In genomic region chr5:154708845-154709244, GRCh38 we compare ENCODE assay signal across 21 cellular contexts. TPM values are rescaled to one million over a fixed set of nuclear protein-coding genes. Genes with fewer than 3 reads are reported as not detected.
DNase-seq lines count a peak whose midpoint lies in the region; ATAC-seq and TF ChIP-seq lines count a peak whose summit lies in the region.
"Had no signal": no experiment of that assay in that cellular context is flagged by ENCODE, and none has a peak within 500 bp of the region (broad histone marks: within the 10 kb centered on the region; RNA-seq: fewer than 3 reads in every experiment).

No MANE protein-coding gene starts in this region.

- no peaks in the 10 kb centered on the region for H3K36me3 Mint-ChIP-seq in activated T-helper 1 cell treated with anti-CD3 and anti-CD28 coated beads, Interleukin-12 subunit alpha, Interleukin-12 subunit beta, Interleukin-2, Interleukin-4 antibody, amounts not matched to agents 30 ng/mL and 10 ng/mL and 1 ng/mL, durations not matched to agents 14 hours and 24 hours and 36 hours (ENCODE audit: low read depth)
- H3K36me3 Mint-ChIP-seq: activated CD4-positive, alpha-beta memory T cell treated with anti-CD3 and anti-CD28 coated beads for 36 hours; activated naive CD8-positive, alpha-beta T cell treated with anti-CD3 and anti-CD28 coated beads for 36 hours; naive thymus-derived CD8-positive, alpha-beta T cell had no signal

- CTCF ChIA-PET in RWPE1 (lab: Yijun Ruan, JAX) = interaction anchor here (0.7 kb wide), 1 partner anchor 675 kb away, joined by 7 read pairs; no protein-coding TSS in a partner anchor

- H3K4me3 ChIP-seq in foreskin fibroblast (ENCODE audit: low read depth in 1 of 2, low read length in 2 of 2) (no peak overlapping the region), suprapubic skin (no peak overlapping the region), mesendoderm (ENCODE audit: low read length) (no peak overlapping the region)
- H3K4me3 ChIP-seq: lung, thyroid gland had no signal

- no peaks in the 10 kb centered on the region for H3K9me3 Mint-ChIP-seq in activated T-helper 1 cell treated with anti-CD3 and anti-CD28 coated beads, Interleukin-12 subunit alpha, Interleukin-12 subunit beta, Interleukin-2, Interleukin-4 antibody, amounts not matched to agents 30 ng/mL and 10 ng/mL and 1 ng/mL, durations not matched to agents 14 hours and 24 hours and 36 hours
- H3K9me3 Mint-ChIP-seq: activated CD4-positive, alpha-beta memory T cell treated with anti-CD3 and anti-CD28 coated beads for 36 hours; activated naive CD8-positive, alpha-beta T cell treated with anti-CD3 and anti-CD28 coated beads for 36 hours; activated T-cell treated with anti-CD3 and anti-CD28 coated beads, Interleukin-2, amount 50 U/mL, for 4 hours; dendritic cell treated with granulocyte-macrophage colony-stimulating factor and Interleukin-4, amounts not matched to agents 40 ng/mL and 50 ng/mL, for 4 days; H9; naive thymus-derived CD8-positive, alpha-beta T cell had no signal

- peak; percentile 27 for DNase-seq in HT1080 (ENCODE audit: low read depth)
- DNase-seq in RWPE1 (ENCODE audit: low spot score) = peak; percentile 49
- DNase-seq in foreskin fibroblast = peak; percentile 66 to 75
- DNase-seq in suprapubic skin (ENCODE audit: low spot score in 2 of 2) = no peak
- DNase-seq in activated T-helper 1 cell treated with anti-CD3 and anti-CD28 coated beads, Interleukin-12 subunit alpha, Interleukin-12 subunit beta, Interleukin-2, Interleukin-4 antibody, amounts not matched to agents 30 ng/mL and 10 ng/mL and 1 ng/mL, durations not matched to agents 14 hours and 24 hours and 36 hours (ENCODE audit: low spot score) = no peak
- no peak for DNase-seq in mesendoderm
- DNase-seq: activated CD4-positive, alpha-beta memory T cell treated with anti-CD3 and anti-CD28 coated beads for 36 hours; activated naive CD8-positive, alpha-beta T cell treated with anti-CD3 and anti-CD28 coated beads for 36 hours; activated T-cell treated with anti-CD3 and anti-CD28 coated beads, Interleukin-2, amount 50 U/mL, for 4 hours; brain microvascular endothelial cell; H9; MM.1S; naive thymus-derived CD8-positive, alpha-beta T cell; NCI-H2029 treated with DMSO at 0.1 percent for 48 hours; NCI-H524 treated with DMSO at 0.1 percent for 48 hours; thyroid gland had no signal

- no peaks in the 10 kb centered on the region for H3K27me3 ChIP-seq in suprapubic skin
- no peaks in the 10 kb centered on the region for H3K27me3 ChIP-seq in mesendoderm (ENCODE audit: insufficient read depth, low read length, poor library complexity)
- H3K27me3 ChIP-seq: brain microvascular endothelial cell, thyroid gland had no signal

- H3K27ac ChIP-seq in RWPE1 (no peak overlapping the region), suprapubic skin (peak overlapping the region; percentile 39), mesendoderm (ENCODE audit: low read depth, low read length) (no peak overlapping the region)
- H3K27ac ChIP-seq: brain microvascular endothelial cell, thyroid gland had no signal

- H3K27ac Mint-ChIP-seq in activated T-helper 1 cell treated with anti-CD3 and anti-CD28 coated beads, Interleukin-12 subunit alpha, Interleukin-12 subunit beta, Interleukin-2, Interleukin-4 antibody, amounts not matched to agents 30 ng/mL and 10 ng/mL and 1 ng/mL, durations not matched to agents 14 hours and 24 hours and 36 hours = no peak overlapping the region
- H3K27ac Mint-ChIP-seq: activated CD4-positive, alpha-beta memory T cell treated with anti-CD3 and anti-CD28 coated beads for 36 hours; activated naive CD8-positive, alpha-beta T cell treated with anti-CD3 and anti-CD28 coated beads for 36 hours; B cell; dendritic cell treated with granulocyte-macrophage colony-stimulating factor and Interleukin-4, amounts not matched to agents 40 ng/mL and 50 ng/mL, for 4 days had no signal

- H3K36me3 ChIP-seq in suprapubic skin = no peaks in the 10 kb centered on the region
- no peaks in the 10 kb centered on the region for H3K36me3 ChIP-seq in mesendoderm (ENCODE audit: control insufficient read depth, insufficient read depth, low read length)
- H3K36me3 ChIP-seq: brain microvascular endothelial cell, thyroid gland had no signal

- no peak overlapping the region for H2BK120ac ChIP-seq in mesendoderm (ENCODE audit: low read depth, low read length)

- H3K79me2 ChIP-seq in mesendoderm (ENCODE audit: control insufficient read depth, insufficient read depth, low read length) = no peaks in the 10 kb centered on the region

- no peak overlapping the region for H3K23ac ChIP-seq in mesendoderm (ENCODE audit: low read length)

- H3K9me3 ChIP-seq in suprapubic skin = no peaks in the 10 kb centered on the region
- H3K9me3 ChIP-seq: thyroid gland had no signal

- H3K9ac ChIP-seq in mesendoderm (ENCODE audit: low read length) = no peak overlapping the region

- no peak overlapping the region for H2AK5ac ChIP-seq in mesendoderm (ENCODE audit: low read length)

- peaks cover 7% of the 10 kb centered on the region for H3K27me3 Mint-ChIP-seq in activated T-helper 1 cell treated with anti-CD3 and anti-CD28 coated beads, Interleukin-12 subunit alpha, Interleukin-12 subunit beta, Interleukin-2, Interleukin-4 antibody, amounts not matched to agents 30 ng/mL and 10 ng/mL and 1 ng/mL, durations not matched to agents 14 hours and 24 hours and 36 hours (ENCODE audit: insufficient read depth)
- H3K27me3 Mint-ChIP-seq: activated CD4-positive, alpha-beta memory T cell treated with anti-CD3 and anti-CD28 coated beads for 36 hours; activated naive CD8-positive, alpha-beta T cell treated with anti-CD3 and anti-CD28 coated beads for 36 hours; B cell; dendritic cell treated with granulocyte-macrophage colony-stimulating factor and Interleukin-4, amounts not matched to agents 40 ng/mL and 50 ng/mL, for 4 days; naive thymus-derived CD8-positive, alpha-beta T cell had no signal

- H2BK15ac ChIP-seq in mesendoderm (replicated peaks; ENCODE audit: low read depth) = no peak overlapping the region

- no peak overlapping the region for H3K4me2 ChIP-seq in mesendoderm (ENCODE audit: low read length)

- H3K18ac ChIP-seq in mesendoderm (ENCODE audit: low read length) = no peak overlapping the region

- no peak overlapping the region for H3K56ac ChIP-seq in mesendoderm (ENCODE audit: low read length)

- 59% methylated on average over 5 of the region's 5 CpGs for WGBS in suprapubic skin
- WGBS in mesendoderm (ENCODE audit: extremely low coverage, insufficient coverage, low lambda C conversion rate) = no CpG with 5 or more reads among the region's 5 CpGs

- POLR2A ChIA-PET in RWPE1 (lab: Yijun Ruan, JAX; ENCODE audit: low non-redundant PET) = no interaction called here

- H3K79me1 ChIP-seq in mesendoderm (ENCODE audit: low read length) = no peaks in the 10 kb centered on the region

- ATAC-seq in GM21367 (IDR thresholded peaks at IDR 0.05; ENCODE audit: unreplicated experiment) (no peak), GM21390 (IDR thresholded peaks at IDR 0.05; ENCODE audit: unreplicated experiment) (no peak)
- ATAC-seq: activated T-cell treated with anti-CD3 and anti-CD28 coated beads, Interleukin-2, amount 50 U/mL, for 4 hours; naive thymus-derived CD8-positive, alpha-beta T cell had no signal

- H3K4me1 ChIP-seq in suprapubic skin (peaks cover 18% of the 10 kb centered on the region), mesendoderm (ENCODE audit: control insufficient read depth, low read depth, low read length) (peaks cover 7% of the 10 kb centered on the region)

- TF ChIP-seq POLR2A in suprapubic skin (IDR thresholded peaks at IDR 0.05) = no peak

- no peak overlapping the region for H3K4ac ChIP-seq in mesendoderm (ENCODE audit: low read depth, low read length)

- intact Hi-C loops in activated T-helper 1 cell treated with anti-CD3 and anti-CD28 coated beads, Interleukin-12 subunit alpha, Interleukin-12 subunit beta, Interleukin-2, Interleukin-4 antibody, amounts not matched to agents 30 ng/mL and 10 ng/mL and 1 ng/mL, durations not matched to agents 14 hours and 24 hours and 36 hours (cut with micrococcal nuclease) = no loop called here

- TF ChIP-seq EP300 in suprapubic skin (IDR thresholded peaks at IDR 0.05) = no peak

- no peak overlapping the region for H4K8ac ChIP-seq in mesendoderm (ENCODE audit: low read depth, low read length)

- H3K4me3 Mint-ChIP-seq in activated T-helper 1 cell treated with anti-CD3 and anti-CD28 coated beads, Interleukin-12 subunit alpha, Interleukin-12 subunit beta, Interleukin-2, Interleukin-4 antibody, amounts not matched to agents 30 ng/mL and 10 ng/mL and 1 ng/mL, durations not matched to agents 14 hours and 24 hours and 36 hours = no peak overlapping the region
- H3K4me3 Mint-ChIP-seq: activated CD4-positive, alpha-beta memory T cell treated with anti-CD3 and anti-CD28 coated beads for 36 hours; activated naive CD8-positive, alpha-beta T cell treated with anti-CD3 and anti-CD28 coated beads for 36 hours; activated T-cell treated with anti-CD3 and anti-CD28 coated beads, Interleukin-2, amount 50 U/mL, for 4 hours; B cell; dendritic cell treated with granulocyte-macrophage colony-stimulating factor and Interleukin-4, amounts not matched to agents 40 ng/mL and 50 ng/mL, for 4 days; H9; naive thymus-derived CD8-positive, alpha-beta T cell had no signal

- no peaks in the 10 kb centered on the region for H3K4me1 Mint-ChIP-seq in activated T-helper 1 cell treated with anti-CD3 and anti-CD28 coated beads, Interleukin-12 subunit alpha, Interleukin-12 subunit beta, Interleukin-2, Interleukin-4 antibody, amounts not matched to agents 30 ng/mL and 10 ng/mL and 1 ng/mL, durations not matched to agents 14 hours and 24 hours and 36 hours (ENCODE audit: low read depth)
- H3K4me1 Mint-ChIP-seq: activated naive CD8-positive, alpha-beta T cell treated with anti-CD3 and anti-CD28 coated beads for 36 hours; B cell had no signal

- no peak overlapping the region for H2BK5ac ChIP-seq in mesendoderm (ENCODE audit: low read length)

- TF ChIP-seq CTCF in RWPE1 (conservative IDR thresholded peaks at IDR 0.05; ENCODE audit: low read depth) = no peak
- no peak for TF ChIP-seq CTCF in foreskin fibroblast (IDR thresholded peaks at IDR 0.05; ENCODE audit: low read depth, low read length)
- TF ChIP-seq CTCF in suprapubic skin (IDR thresholded peaks at IDR 0.05) = no peak

- H4K5ac ChIP-seq in mesendoderm (ENCODE audit: low read length) = no peak overlapping the region

RNA-seq across cellular contexts. Expression of gene LARP1, which starts 46.3 kb away (rescaled TPM):
- total RNA-seq in HT1080 (2014; rRNA removed; shearing (Covaris generic)) = 60.2 and 79.1 TPM in 2 replicates
- 71.4 and 76.4 TPM in 2 replicates for polyA plus RNA-seq in HT1080 (2015; cell fraction: cytosol; rRNA removed)
- 120 TPM in 2 replicates for polyA plus RNA-seq in HT1080 (2015; cell fraction: nucleus; rRNA removed)
- total RNA-seq in suprapubic skin = 100 to 1,000 TPM in 3 of 4 donors, 10 to 100 TPM in 1; 98.5 to 127 (median 110) TPM
- 335 and 338 TPM in 2 replicates for total RNA-seq in activated T-helper 1 cell treated with anti-CD3 and anti-CD28 coated beads, Interleukin-12 subunit alpha, Interleukin-12 subunit beta, Interleukin-2, Interleukin-4 antibody, amounts not matched to agents 30 ng/mL and 10 ng/mL and 1 ng/mL, durations not matched to agents 14 hours and 24 hours and 36 hours
- polyA plus RNA-seq in mesendoderm (2013, experiment 1 of 2) = 220 TPM
- 229 TPM for polyA plus RNA-seq in mesendoderm (2013, experiment 2 of 2)

Comparison
In these comparisons a context has a peak if more than half of its experiments do, and no peak if none do; other contexts are left out.
1. DNase-seq: peak in HT1080 (single experiment), RWPE1 (single experiment) and foreskin fibroblast (2 of 2); none in suprapubic skin (0 of 2), activated T-helper 1 cell treated with anti-CD3 and anti-CD28 coated beads, Interleukin-12 subunit alpha, Interleukin-12 subunit beta, Interleukin-2, Interleukin-4 antibody, amounts not matched to agents 30 ng/mL and 10 ng/mL and 1 ng/mL, durations not matched to agents 14 hours and 24 hours and 36 hours (single experiment) and mesendoderm (single experiment).